27 cellular contexts compared by ENCODE assay signal in the genomic region with DNA sequence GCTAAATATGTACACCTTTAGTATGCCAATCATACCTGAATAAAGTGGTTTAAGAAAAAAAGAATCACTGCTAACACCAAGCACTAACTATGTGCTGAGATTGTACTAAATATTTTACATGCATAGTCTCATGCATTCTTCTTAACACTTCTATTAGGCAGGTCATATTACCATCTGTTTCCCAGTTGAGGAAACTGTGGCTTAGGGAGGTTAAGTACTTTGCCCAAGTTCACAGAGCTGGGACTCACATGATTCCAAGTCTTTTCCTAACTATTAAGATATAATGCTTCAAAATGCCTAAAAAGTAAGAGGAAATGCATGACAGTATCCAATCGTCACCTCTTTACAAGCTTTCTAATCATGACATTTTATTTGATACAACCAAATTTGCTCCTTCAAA.
"Had no signal": no experiment of that assay in that cellular context is flagged by ENCODE, and none has a peak within 500 bp of the region (broad histone marks: within the 10 kb centered on the region; RNA-seq: fewer than 3 reads in every experiment).

No MANE protein-coding gene starts in this region.

- H3K36me3 ChIP-seq: MG63, Peyer's patch, SJSA1 had no signal

- FAIRE-seq: astrocyte had no signal

- H3K4me1 ChIP-seq: Peyer's patch had no signal

- H3K4me3 ChIP-seq: MG63, Peyer's patch, SJSA1 had no signal

- H3K9ac ChIP-seq: KMS-11 had no signal

- H3K27me3 ChIP-seq: MG63, Peyer's patch, SJSA1 had no signal

- H3K4me3 Mint-ChIP-seq: activated B cell treated with CpG ODN at 0.5 μM for 24 hours; activated CD4-positive, alpha-beta memory T cell treated with anti-CD3 and anti-CD28 coated beads for 36 hours; activated CD4-positive, alpha-beta T cell treated with anti-CD3 and anti-CD28 coated beads, Interleukin-2, amount 10 ng/mL, durations not matched to agents 7 days and 5 days; activated naive CD8-positive, alpha-beta T cell treated with anti-CD3 and anti-CD28 coated beads, Interleukin-2, amount 50 U/mL, for 24 hours; activated T-cell treated with anti-CD3 and anti-CD28 coated beads, Interleukin-2, amount 50 U/mL, for 4 hours; brain; T-helper 1 cell treated with Interleukin-12 subunit alpha and Interleukin-12 subunit beta and Interleukin-4 antibody, amounts not matched to agents 30 μg/mL and 1 μg/mL, for 36 hours had no signal

- H3K9me3 ChIP-seq: MG63, Peyer's patch, SJSA1 had no signal

- H3K27ac Mint-ChIP-seq: activated B cell treated with CpG ODN at 0.5 μM for 24 hours; activated CD4-positive, alpha-beta memory T cell treated with anti-CD3 and anti-CD28 coated beads for 36 hours; activated CD4-positive, alpha-beta T cell treated with anti-CD3 and anti-CD28 coated beads, Interleukin-2, amount 10 ng/mL, durations not matched to agents 7 days and 5 days; activated naive CD4-positive, alpha-beta T cell treated with anti-CD3 and anti-CD28 coated beads, Interleukin-2, amount 50 U/mL, for 72 hours; activated naive CD8-positive, alpha-beta T cell treated with anti-CD3 and anti-CD28 coated beads, Interleukin-2, amount 50 U/mL, for 24 hours; brain; T-helper 1 cell treated with Interleukin-12 subunit alpha and Interleukin-12 subunit beta and Interleukin-4 antibody, amounts not matched to agents 30 μg/mL and 1 μg/mL, for 36 hours had no signal

- H3K9me3 Mint-ChIP-seq: activated B cell treated with CpG ODN at 0.5 μM for 24 hours; activated CD4-positive, alpha-beta memory T cell treated with anti-CD3 and anti-CD28 coated beads for 36 hours; activated CD4-positive, alpha-beta T cell treated with anti-CD3 and anti-CD28 coated beads, Interleukin-2, amount 10 ng/mL, durations not matched to agents 7 days and 5 days; activated naive CD8-positive, alpha-beta T cell treated with anti-CD3 and anti-CD28 coated beads, Interleukin-2, amount 50 U/mL, for 24 hours; brain; T-helper 1 cell treated with Interleukin-12 subunit alpha and Interleukin-12 subunit beta and Interleukin-4 antibody, amounts not matched to agents 30 μg/mL and 1 μg/mL, for 36 hours had no signal

- DNase-seq: activated B cell treated with CpG ODN at 0.5 μM for 24 hours; activated CD4-positive, alpha-beta memory T cell treated with anti-CD3 and anti-CD28 coated beads for 36 hours; activated CD4-positive, alpha-beta T cell treated with anti-CD3 and anti-CD28 coated beads, Interleukin-2, amount 10 ng/mL, durations not matched to agents 7 days and 5 days; activated CD8-positive, alpha-beta memory T cell treated with anti-CD3 and anti-CD28 coated beads for 24 hours; activated effector memory CD4-positive, alpha-beta T cell treated with anti-CD3 and anti-CD28 coated beads, Interleukin-2, amount 50 U/mL, for 16 hours; activated naive CD4-positive, alpha-beta T cell treated with Interleukin-2 at 50 U/mL for 16 hours; activated naive CD8-positive, alpha-beta T cell treated with anti-CD3 and anti-CD28 coated beads, Interleukin-2, amount 50 U/mL, for 24 hours; activated T-cell treated with anti-CD3 and anti-CD28 coated beads, Interleukin-2, amount 50 U/mL, for 4 hours; amniotic stem cell; MG63; NCI-H1092 treated with DMSO at 0.1 percent for 48 hours; NCI-H1417 treated with DMSO at 0.1 percent for 48 hours; NCI-H1694 treated with DMSO at 0.1 percent for 48 hours; NCI-H2029 treated with DMSO at 0.1 percent for 48 hours; NCI-H510A treated with DMSO at 0.1 percent for 48 hours; NCI-H69; Peyer's patch; Right ventricle myocardium superior; SW 1271 had no signal

- H3K36me3 Mint-ChIP-seq: activated CD4-positive, alpha-beta memory T cell treated with anti-CD3 and anti-CD28 coated beads for 36 hours; brain had no signal

- H3K27ac ChIP-seq: KMS-11, Peyer's patch, RWPE1, SJSA1 had no signal

- ATAC-seq: activated naive CD4-positive, alpha-beta T cell treated with anti-CD3 and anti-CD28 coated beads, Interleukin-2, amount 50 U/mL, for 72 hours; activated naive CD8-positive, alpha-beta T cell treated with anti-CD3 and anti-CD28 coated beads, Interleukin-2, amount 50 U/mL, for 24 hours; activated T-cell treated with anti-CD3 and anti-CD28 coated beads, Interleukin-2, amount 50 U/mL, for 4 hours; SK-N-SH treated with all-trans-retinoic acid at 6 μM for 48 hours had no signal

- H3K27me3 Mint-ChIP-seq: activated CD4-positive, alpha-beta memory T cell treated with anti-CD3 and anti-CD28 coated beads for 36 hours; activated CD4-positive, alpha-beta T cell treated with anti-CD3 and anti-CD28 coated beads, Interleukin-2, amount 10 ng/mL, durations not matched to agents 7 days and 5 days; activated naive CD8-positive, alpha-beta T cell treated with anti-CD3 and anti-CD28 coated beads, Interleukin-2, amount 50 U/mL, for 24 hours had no signal

- H3K4me2 ChIP-seq: KMS-11 had no signal
